Comparison of ENCODE assay signal across 22 cellular contexts in the genomic region with DNA sequence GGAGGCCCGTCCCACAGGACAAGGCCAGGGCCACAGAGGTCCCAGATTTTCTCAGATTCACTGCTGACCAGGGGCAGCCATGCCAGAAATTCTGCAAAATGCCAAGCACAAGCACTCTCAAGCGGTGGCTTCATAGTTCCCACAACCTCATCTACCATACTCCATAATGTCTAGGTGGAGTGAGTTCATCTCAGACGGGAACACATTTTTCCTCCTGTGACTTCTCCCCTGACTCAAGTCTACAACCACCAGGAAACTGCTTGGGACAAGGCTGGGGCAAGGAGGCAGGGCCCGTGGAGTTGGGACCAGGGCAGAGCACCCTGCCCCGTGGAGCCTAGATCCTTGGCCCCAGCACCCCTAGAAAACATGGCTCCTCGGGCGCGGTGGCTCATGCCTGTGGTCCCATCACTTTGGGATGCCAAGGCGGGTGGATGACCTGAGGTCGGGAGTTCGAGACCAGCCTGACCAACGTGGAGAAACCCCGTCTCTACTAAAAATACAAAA.
"Had no signal": no experiment of that assay in that cellular context is flagged by ENCODE, and none has a peak within 500 bp of the region (broad histone marks: within the 10 kb centered on the region; RNA-seq: fewer than 3 reads in every experiment).

No MANE protein-coding gene starts in this region.

- DNase-seq: central memory CD4-positive, alpha-beta T cell; cortex of kidney; effector memory CD4-positive, alpha-beta T cell; glutamatergic neuron; immature natural killer cell; mammary epithelial cell; naive thymus-derived CD8-positive, alpha-beta T cell; nucleus accumbens; sigmoid colon; stimulated activated CD4-positive, alpha-beta T cell treated with anti-CD3 and anti-CD28 coated beads, Interleukin-2, amount 100 ng/mL, for 24 hours; stimulated activated CD4-positive, alpha-beta T cell treated with anti-CD3 and anti-CD28 coated beads, Interleukin-4, amount 100 ng/mL, for 4 hours; stimulated activated naive CD4-positive, alpha-beta T cell; stomach; substantia nigra; transverse colon had no signal

- H3K4me3 ChIP-seq: gastroesophageal sphincter, mucosa of descending colon, prostate gland, sigmoid colon, skin epidermis, stomach, thoracic aorta, transverse colon had no signal

- H3K9me3 Mint-ChIP-seq: immature natural killer cell; naive thymus-derived CD8-positive, alpha-beta T cell had no signal

- H3K9me3 ChIP-seq: gastroesophageal sphincter, mucosa of descending colon, prostate gland, sigmoid colon, stomach, thoracic aorta, transverse colon had no signal

- H3K9ac ChIP-seq: parathyroid adenoma had no signal

- H3K4me1 ChIP-seq: parathyroid adenoma, prostate gland had no signal

- H3K27ac Mint-ChIP-seq: immature natural killer cell had no signal

- H3K27me3 Mint-ChIP-seq: naive thymus-derived CD8-positive, alpha-beta T cell had no signal

- H3K4me3 Mint-ChIP-seq: immature natural killer cell; naive thymus-derived CD8-positive, alpha-beta T cell had no signal

- H3K36me3 ChIP-seq: gastroesophageal sphincter, prostate gland, sigmoid colon, stomach, thoracic aorta, transverse colon had no signal

- H3K27me3 ChIP-seq: gastroesophageal sphincter, sigmoid colon, stomach, transverse colon had no signal

- H2AFZ ChIP-seq: parathyroid adenoma had no signal

- H3K36me3 Mint-ChIP-seq: naive thymus-derived CD8-positive, alpha-beta T cell had no signal

- H3K27ac ChIP-seq: gastroesophageal sphincter, parathyroid adenoma, sigmoid colon, skin epidermis, transverse colon had no signal

- ATAC-seq: esophagus mucosa; gastroesophageal sphincter; mucosa of descending colon; naive thymus-derived CD8-positive, alpha-beta T cell had no signal
